Comparison of ENCODE assay signal across 1 cellular context in genomic region chr20:24627926-24628325, GRCh38.
TF ChIP-seq lines count a peak whose summit lies in the region.

No MANE protein-coding gene starts in this region.

TF ChIP-seq in WTC11, 78 proteins besides CTCF, POLR2A, EP300 and RAD21 (continued from another document):
- TF ChIP-seq ZNF281 (CRISPR knock-in tag; IDR thresholded peaks at IDR 0.05) (no peak), STAT6 (CRISPR knock-in tag; conservative IDR thresholded peaks at IDR 0.05; ENCODE audit: low read depth) (no peak), ERG (CRISPR knock-in tag; IDR thresholded peaks at IDR 0.05) (no peak), ZMAT4 (CRISPR knock-in tag; IDR thresholded peaks at IDR 0.05) (no peak), IRF2 (CRISPR knock-in tag; IDR thresholded peaks at IDR 0.05; ENCODE audit: borderline replicate concordance, low read depth) (no peak)
